Comparison of ENCODE assay signal across 7 cellular contexts in the genomic region with DNA sequence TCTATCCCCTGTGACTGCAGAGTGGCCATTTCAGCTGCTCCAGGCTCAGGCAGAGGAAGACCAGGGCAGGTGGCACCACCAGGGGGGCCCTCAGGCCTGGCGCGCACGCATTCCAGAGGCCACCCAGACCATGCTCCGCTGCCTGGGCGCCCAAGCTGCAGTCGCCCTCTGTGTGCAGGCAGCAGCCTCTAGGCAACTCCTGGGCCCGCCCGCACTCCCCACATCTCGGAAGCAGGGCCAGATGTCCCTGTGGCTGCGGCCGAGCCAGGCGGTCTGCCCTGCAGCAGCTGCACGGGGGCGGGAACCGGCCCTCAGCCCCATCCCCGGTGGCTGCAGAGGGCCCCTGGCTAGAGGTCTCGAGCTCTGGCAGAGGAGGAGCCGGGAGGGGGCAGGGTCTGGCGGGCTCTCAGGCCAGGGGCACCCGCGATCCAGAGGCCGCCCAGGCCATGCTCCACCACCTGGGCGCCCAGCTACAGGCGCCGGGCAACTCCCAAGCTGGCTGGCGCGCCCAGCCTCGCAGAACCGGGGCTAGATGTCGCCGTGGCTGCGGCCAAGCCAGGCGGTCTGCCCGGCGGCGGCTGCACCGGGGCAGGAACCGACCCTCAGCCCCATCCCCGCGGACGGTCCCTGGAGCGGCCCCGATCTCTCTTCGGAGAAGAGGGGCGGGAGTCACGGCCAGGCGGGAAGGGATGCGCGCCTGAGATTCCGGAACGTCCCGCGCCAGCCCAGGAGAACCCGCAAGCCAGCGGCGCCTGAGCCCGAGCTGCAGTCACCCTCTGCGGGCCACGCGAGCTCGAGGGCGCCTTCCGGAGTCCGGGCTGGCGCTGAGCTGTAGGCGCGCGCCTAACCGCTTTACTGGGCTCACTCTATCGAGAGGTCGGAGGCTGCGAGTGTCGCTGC. TPM values are rescaled to one million over a fixed set of nuclear protein-coding genes. Genes with fewer than 3 reads are reported as not detected.
DNase-seq lines count a peak whose midpoint lies in the region; FAIRE-seq and TF ChIP-seq lines count a peak whose summit lies in the region.
"Not testable (repeated sequence)": the region's sequence is repeated elsewhere in the genome, so short reads cannot be mapped to it uniquely, and the experiment has no call there.

Gene ANKRD18B (plus strand): TSS at position 855 of the 900 bp plus-strand sequence. CDS start 239 bp downstream, outside the sequence.

- H3K18ac ChIP-seq in H1 (ENCODE audit: extremely low read depth, low read length): peak within 1 kb of the TSS; percentile 32; the same call in 1 of the 2 replicates

- H2BK5ac ChIP-seq in H1 (ENCODE audit: low read depth, low read length): not testable (repeated sequence)

- H4K91ac ChIP-seq in H1 (replicated peaks; ENCODE audit: insufficient read length, low read length): not testable (repeated sequence)

- TF ChIP-seq RAD21 in H1 (IDR thresholded peaks at IDR 0.05 in 1 of 2, conservative IDR thresholded peaks at IDR 0.05 in 1 of 2; ENCODE audit: low read depth in 2 of 2, low read length in 2 of 2): not testable (repeated sequence)

- not testable (repeated sequence) for TF ChIP-seq EP300 in H1 (IDR thresholded peaks at IDR 0.05; ENCODE audit: borderline replicate concordance in 1 of 2, low read depth in 2 of 2, low read length in 2 of 2)

- FAIRE-seq in H1 (lab: Jason Lieb, UNC): not testable (repeated sequence)

- not testable (repeated sequence) for H3K4me1 ChIP-seq in H1 (replicated peaks in 1 of 4; ENCODE audit: control insufficient read depth in 3 of 4, insufficient read depth in 4 of 4, low read length in 3 of 4); skeletal muscle tissue (ENCODE audit: control insufficient read depth in 3 of 3, insufficient read depth in 3 of 3, low read length in 3 of 3)

- H3K23ac ChIP-seq in H1 (ENCODE audit: insufficient read length): not testable (repeated sequence)

- H3K14ac ChIP-seq in H1 (ENCODE audit: insufficient read length): not testable (repeated sequence)

- CTCF ChIA-PET in H1 (lab: Charles Lee; ENCODE audit: partially characterized antibody): interaction anchor here (0.6 to 1.9 kb wide), 10 partner anchors 8 to 869 kb away, joined by 3 to 6 read pairs (median 4); no protein-coding TSS in a partner anchor

- peak within 1 kb of the TSS; percentile 58 to 62 for H3K4me2 ChIP-seq in H1 (ENCODE audit: insufficient read depth in 1 of 2, low read depth in 2 of 2, low read length in 2 of 2)

- not testable (repeated sequence) for TF ChIP-seq CTCF in GM12864 (IDR thresholded peaks at IDR 0.05; ENCODE audit: low read depth, low read length, missing control alignments)
- peak; percentile 17 to 44 (median 39) for TF ChIP-seq CTCF in H1 (IDR thresholded peaks at IDR 0.05; ENCODE audit: control extremely low read depth in 1 of 3, insufficient read depth in 1 of 3, low read depth in 1 of 3, low read length in 3 of 3)

- H3K36me3 ChIP-seq in H1 (ENCODE audit: control insufficient read depth in 2 of 4, insufficient read depth in 4 of 4, low read length in 3 of 4); skeletal muscle tissue (ENCODE audit: control insufficient read depth in 3 of 3, insufficient read depth in 3 of 3, low read length in 3 of 3): not testable (repeated sequence)

- H4K20me1 ChIP-seq in H1 (replicated peaks in 1 of 2; ENCODE audit: control insufficient read depth in 1 of 2, insufficient read depth in 2 of 2, low read length in 2 of 2): not testable (repeated sequence)

- H3K4ac ChIP-seq in H1 (replicated peaks; ENCODE audit: insufficient read length, low read depth, low read length): not testable (repeated sequence)

- not testable (repeated sequence) for H4K8ac ChIP-seq in H1 (ENCODE audit: extremely low read depth, insufficient read depth, low read length)

- WGBS in H1 (ENCODE audit: extremely low coverage in 1 of 2, insufficient coverage in 1 of 2, insufficient read length in 1 of 2, insufficient replicate concordance in 2 of 2, low coverage in 1 of 2, low lambda C conversion rate in 2 of 2, missing lambda C conversion rate in 1 of 2), 2 experiments: 6% methylated on average over 64 of the region's 73 CpGs; no CpG with 5 or more reads in 1 of the 2 experiments

- not testable (repeated sequence) for H3K9me3 ChIP-seq in H1 (ENCODE audit: insufficient read depth in 2 of 2, low read depth in 1 of 2, low read length in 1 of 2); skeletal muscle tissue (ENCODE audit: control insufficient read depth in 3 of 3, low read length in 3 of 3)

- H3K9ac ChIP-seq in H1 (replicated peaks in 1 of 4; ENCODE audit: extremely low read depth in 1 of 4, low read depth in 3 of 4, low read length in 3 of 4) (peak within 1 kb of the TSS; percentile 56 to 72 (median 65); a peak in 6 of 7 replicates), skeletal muscle tissue (ENCODE audit: low read depth in 1 of 3, low read length in 3 of 3) (peak within 1 kb of the TSS in 2 of 3 donors; percentile 40 to 62)

- 0 out of 2 replicates have a peak within 1 kb of the TSS, but pooled peaks have one; percentile 9 for H2BK12ac ChIP-seq in H1 (ENCODE audit: low read depth, low read length)

- not testable (repeated sequence) for H2AK5ac ChIP-seq in H1 (ENCODE audit: low read depth, low read length)

- not testable (repeated sequence) for H3K23me2 ChIP-seq in H1 (ENCODE audit: low read depth, low read length)

- H3K56ac ChIP-seq in H1 (replicated peaks; ENCODE audit: insufficient read length, low read depth, low read length): not testable (repeated sequence)

- TF ChIP-seq POLR2A in H1 (IDR thresholded peaks at IDR 0.05; ENCODE audit: control extremely low read depth in 1 of 2, low read depth in 2 of 2, low read length in 2 of 2): peak in 1 of 2 experiments; percentile 55; a peak in 2 of 3 replicates

- POLR2A ChIA-PET in H1 (lab: Charles Lee; ENCODE audit: partially characterized antibody): interaction anchor here (0.8 to 2.0 kb wide), 7 partner anchors 10 to 233 kb away, joined by 3 to 11 read pairs (median 3); partner anchors contain the start of gene NFX1

- not testable (repeated sequence) for H2BK120ac ChIP-seq in H1 (replicated peaks; ENCODE audit: low read depth, low read length)

- H2BK20ac ChIP-seq in H1 (ENCODE audit: low read length): not testable (repeated sequence)

- DNase-seq in GM12864 (ENCODE audit: low read depth): not testable (repeated sequence)
- DNase-seq in NCI-H1105 treated with DMSO at 0.1 percent for 48 hours (lab: John Stamatoyannopoulos, UW) (peak; percentile 53), SIG-M5 treated with dmso at 0.1 percent for 504 hours (lab: John Stamatoyannopoulos, UW; ENCODE audit: unreplicated experiment) (peak; percentile 64), H1 (ENCODE audit: low read depth in 1 of 2, low spot score in 2 of 2) (peak in 1 of 2 experiments; percentile 86), left kidney (ENCODE audit: low read depth, low spot score) (peak; percentile 84)
- DNase-seq in activated T-cell treated with anti-CD3 and anti-CD28 coated beads, Interleukin-2, amount 50 U/mL, for 48 hours: peak; percentile 64 to 73

- H3K4me3 ChIP-seq in GM12864 (ENCODE audit: low read depth, low read length) (peak within 1 kb of the TSS; percentile 25), H1 (ENCODE audit: extremely low read depth in 1 of 4, insufficient read depth in 2 of 4, low read depth in 3 of 4, low read length in 4 of 4) (peak within 1 kb of the TSS; percentile 37 to 76 (median 70)), skeletal muscle tissue (ENCODE audit: low read length in 3 of 3) (peak within 1 kb of the TSS; percentile 14 to 65 (median 56))

- not testable (repeated sequence) for H3K79me1 ChIP-seq in H1 (ENCODE audit: low read depth, low read length)

- not testable (repeated sequence) for H3K27me3 ChIP-seq in H1 (replicated peaks in 1 of 4; ENCODE audit: control insufficient read depth in 3 of 4, extremely low read depth in 1 of 4, insufficient read depth in 3 of 4, low read length in 3 of 4)
- H3K27me3 ChIP-seq in skeletal muscle tissue (ENCODE audit: control insufficient read depth in 3 of 3, insufficient read depth in 3 of 3, low read length in 3 of 3): peaks cover 11 to 19% (median 14%) of the 10 kb centered on the region in 3 donors

- H3K79me2 ChIP-seq in H1 (ENCODE audit: control insufficient read depth in 1 of 2, insufficient read depth in 2 of 2, low read length in 2 of 2): not testable (repeated sequence)

- not testable (repeated sequence) for H3K27ac ChIP-seq in H1 (ENCODE audit: low read depth, low read length)
- H3K27ac ChIP-seq in skeletal muscle tissue (ENCODE audit: low read depth, low read length): peak within 1 kb of the TSS; percentile 30

- H4K5ac ChIP-seq in H1 (ENCODE audit: insufficient read length, low read depth, low read length): peak within 1 kb of the TSS; percentile 21

- H2AFZ ChIP-seq in H1 (ENCODE audit: low read length): 0 out of 2 replicates have a peak within 1 kb of the TSS, but pooled peaks have one; percentile 41

- not testable (repeated sequence) for H2BK15ac ChIP-seq in H1 (ENCODE audit: low read length)

TF ChIP-seq in H1, 55 proteins besides CTCF, POLR2A, EP300 and RAD21 (continues in another document):
- TF ChIP-seq ASH2L (IDR thresholded peaks at IDR 0.05; ENCODE audit: low read length) (peak; percentile 1), KDM4A (IDR thresholded peaks at IDR 0.05; ENCODE audit: low read depth, low read length, severe bottlenecking) (peak; percentile 39), MAX (IDR thresholded peaks at IDR 0.05) (peak; percentile 65), TAF1 (IDR thresholded peaks at IDR 0.05; ENCODE audit: low read depth, low read length) (peak; percentile 42), RBBP5 (IDR thresholded peaks at IDR 0.05; ENCODE audit: borderline replicate concordance, low read depth, low read length) (peak; percentile 41; the same call in 1 of the 2 replicates)

RNA-seq across cellular contexts. Expression of gene ANKRD18B, which starts in this region (rescaled TPM):
- total RNA-seq in H1 (2021; fragmentation: NEBNext Ultra II Directional; extraction: Animal tissue kit (Norgen Biotek cat#: 25700)): 8.3 and 13.8 TPM in 2 replicates
- 0.69 and 1.6 TPM in 2 replicates for polyA plus RNA-seq in H1 (2011; rRNA removed)
- 2.0 TPM for polyA plus RNA-seq in H1 (2011; cell fraction: cytosol; rRNA removed)
- 3.2 TPM for polyA plus RNA-seq in H1 (2011; cell fraction: nucleus; rRNA removed)
- 4.3 to 10.2 TPM (median 7.5 TPM) in 4 replicates for polyA plus RNA-seq in H1 (2012, experiment 1 of 2)
- polyA plus RNA-seq in H1 (2012, experiment 2 of 2): 1.8 TPM
- 12.2 TPM for polyA plus RNA-seq in H1 (2013, experiment 1 of 2)
- polyA plus RNA-seq in H1 (2013, experiment 2 of 2): 12.7 TPM
- polyA minus RNA-seq in H1 (2011; rRNA and poly(A)+ RNA removed): 4.0 and 5.9 TPM in 2 replicates
- polyA minus RNA-seq in H1 (2011; cell fraction: cytosol; rRNA and poly(A)+ RNA removed): 1.8 TPM
- polyA minus RNA-seq in H1 (2011; cell fraction: nucleus; rRNA and poly(A)+ RNA removed): 21.6 TPM
- not detected for total RNA-seq in skeletal muscle tissue
